Comparison of ENCODE assay signal across 20 cellular contexts in the genomic region with DNA sequence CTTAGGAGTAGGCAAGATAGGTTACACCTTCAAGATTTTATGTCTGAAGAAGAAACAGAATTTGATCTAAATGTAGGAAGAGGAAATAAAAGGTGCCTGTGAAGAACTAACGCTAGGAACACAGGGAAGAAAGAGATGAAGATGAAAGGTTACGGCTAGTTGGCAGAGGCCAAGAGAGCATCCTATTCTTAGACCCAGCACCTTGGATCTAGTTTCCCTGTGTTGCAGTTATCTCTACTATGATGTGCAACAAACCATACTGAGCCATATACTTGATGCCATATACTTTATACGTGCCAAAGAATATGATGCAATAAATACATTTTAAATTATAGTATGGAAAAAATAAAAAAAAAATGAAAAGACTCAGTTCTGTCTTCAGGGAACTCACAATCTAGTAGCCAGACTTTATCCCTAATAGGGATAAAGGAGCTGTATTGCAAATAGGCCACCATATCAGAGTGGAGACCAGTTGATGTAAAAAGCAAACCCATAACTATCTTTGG.
DNase-seq lines count a peak whose midpoint lies in the region; ATAC-seq and TF ChIP-seq lines count a peak whose summit lies in the region.
"Had no signal": no experiment of that assay in that cellular context is flagged by ENCODE, and none has a peak within 500 bp of the region (broad histone marks: within the 10 kb centered on the region; RNA-seq: fewer than 3 reads in every experiment).

No MANE protein-coding gene starts in this region.

- in situ Hi-C loops in gastrocnemius medialis (cut with MboI; ENCODE audit: low sequenced_read_pairs in 4 of 4), result no loop called here

- H3K4me1 ChIP-seq in heart left ventricle (peaks cover 0 to 16% (median 0%) of the 10 kb centered on the region in 12 donors), left ventricle myocardium inferior (peaks cover 19% of the 10 kb centered on the region), gastrocnemius medialis (peaks cover 42 to 44% of the 10 kb centered on the region in 2 donors)

- H3K27me3 Mint-ChIP-seq in brain, result peaks cover 3% of the 10 kb centered on the region
- H3K27me3 Mint-ChIP-seq: CD4-positive, CD25-positive, alpha-beta regulatory T cell had no signal

- 54 to 64% (median 59%) methylated on average over 3 of the region's 3 CpGs for WGBS in heart left ventricle, 4 donors

- H3K4me3 ChIP-seq in heart left ventricle (no peak overlapping the region), left ventricle myocardium inferior (no peak overlapping the region), gastrocnemius medialis (no peak overlapping the region)
- H3K4me3 ChIP-seq: BLaER1, HAP-1 had no signal

- DNase-seq in NCI-H2227 (lab: John Stamatoyannopoulos, UW; ENCODE audit: unreplicated experiment) (peak; percentile 46), NCI-H2227 treated with DMSO at 0.1 percent for 48 hours (lab: John Stamatoyannopoulos, UW) (no peak), heart left ventricle (no peak), left ventricle myocardium inferior (no peak), gastrocnemius medialis (no peak), activated gamma-delta T cell (lab: John Stamatoyannopoulos, UW) (no peak)
- DNase-seq: Caco-2; CD4-positive, CD25-positive, alpha-beta regulatory T cell; CD8-positive, alpha-beta T cell; DMS153; DND-41; GOT3; HFFc6 had no signal

- TF ChIP-seq CTCF in heart left ventricle (IDR thresholded peaks at IDR 0.05) (no peak), left ventricle myocardium inferior (IDR thresholded peaks at IDR 0.05; ENCODE audit: borderline replicate concordance) (no peak), brain (conservative IDR thresholded peaks at IDR 0.05) (no peak), gastrocnemius medialis (IDR thresholded peaks at IDR 0.05 in 4 of 5, conservative IDR thresholded peaks at IDR 0.05 in 1 of 5) (no peak)

- H3K36me3 Mint-ChIP-seq in brain, result peaks cover 8% of the 10 kb centered on the region
- H3K36me3 Mint-ChIP-seq: CD4-positive, CD25-positive, alpha-beta regulatory T cell; CD8-positive, alpha-beta T cell had no signal

- ATAC-seq in heart left ventricle (peak in 3 of 4 donors; percentile 41 to 75 (median 68)), gastrocnemius medialis (peak; percentile 63 to 92), HG03342 (IDR thresholded peaks at IDR 0.05; ENCODE audit: unreplicated experiment) (no peak)
- ATAC-seq: CD8-positive, alpha-beta T cell had no signal

- intact Hi-C loops in heart left ventricle (cut with DNase I) (no loop called here), left ventricle myocardium inferior (cut with micrococcal nuclease) (no loop called here), gastrocnemius medialis (cut with DNase I; ENCODE audit: low total_unique reads) (no loop called here)

- H3K27ac ChIP-seq in heart left ventricle (no peak overlapping the region), left ventricle myocardium inferior (replicated peaks) (no peak overlapping the region), gastrocnemius medialis (peak overlapping the region; percentile 9 to 57 (median 50))
- H3K27ac ChIP-seq: 22Rv1, BLaER1, C4-2B had no signal

- H3K36me3 ChIP-seq in heart left ventricle (no peaks in the 10 kb centered on the region), left ventricle myocardium inferior (no peaks in the 10 kb centered on the region), gastrocnemius medialis (no peaks in the 10 kb centered on the region)
- H3K36me3 ChIP-seq: HAP-1 had no signal

- peaks cover 60% of the 10 kb centered on the region for H3K4me1 Mint-ChIP-seq in brain
- H3K4me1 Mint-ChIP-seq: B cell; CD4-positive, CD25-positive, alpha-beta regulatory T cell had no signal

- TF ChIP-seq POLR2A in heart left ventricle (IDR thresholded peaks at IDR 0.05), result no peak
- TF ChIP-seq POLR2A in gastrocnemius medialis (IDR thresholded peaks at IDR 0.05), result no peak

- H3K4me3 Mint-ChIP-seq in brain, result no peak overlapping the region
- H3K4me3 Mint-ChIP-seq: B cell; CD4-positive, CD25-positive, alpha-beta regulatory T cell; CD8-positive, alpha-beta T cell; HFFc6 had no signal

- H3K27ac Mint-ChIP-seq in brain, result peak overlapping the region; percentile 11 to 50 (median 42)
- H3K27ac Mint-ChIP-seq: B cell; CD4-positive, CD25-positive, alpha-beta regulatory T cell; CD8-positive, alpha-beta T cell; HFFc6 had no signal

- H3K27me3 ChIP-seq in heart left ventricle, result no peaks in the 10 kb centered on the region
- no peaks in the 10 kb centered on the region for H3K27me3 ChIP-seq in left ventricle myocardium inferior (ENCODE audit: low read depth)
- H3K27me3 ChIP-seq in gastrocnemius medialis, result no peaks in the 10 kb centered on the region
- H3K27me3 ChIP-seq: BLaER1 had no signal

- no peaks in the 10 kb centered on the region for H3K9me3 Mint-ChIP-seq in brain
- H3K9me3 Mint-ChIP-seq: CD8-positive, alpha-beta T cell; HFFc6 had no signal

- H3K9me3 ChIP-seq in heart left ventricle, result no peaks in the 10 kb centered on the region
- no peaks in the 10 kb centered on the region for H3K9me3 ChIP-seq in left ventricle myocardium inferior (replicated peaks)
- no peaks in the 10 kb centered on the region for H3K9me3 ChIP-seq in gastrocnemius medialis
- H3K9me3 ChIP-seq: BLaER1, Caco-2, HAP-1 had no signal

Comparison
In these comparisons a context has a peak if more than half of its experiments do, and no peak if none do; other contexts are left out.
1. H3K27ac ChIP-seq: peak in gastrocnemius medialis (4 of 4); none in heart left ventricle (0 of 12) and left ventricle myocardium inferior (single experiment).